In genomic region chr11:70399681-70400112, GRCh38 we compare ENCODE assay signal across 8 cellular contexts. TPM values are rescaled to one million over a fixed set of nuclear protein-coding genes. Genes with fewer than 3 reads are reported as not detected.
DNase-seq lines count a peak whose midpoint lies in the region; ATAC-seq and FAIRE-seq lines count a peak whose summit lies in the region.

No MANE protein-coding gene starts in this region.

- H3K4me3 ChIP-seq in mucosa of stomach (ENCODE audit: low read length), result peak overlapping the region; percentile 79

- H3K9me3 ChIP-seq in mucosa of stomach (ENCODE audit: control insufficient read depth, low read length), result no peaks in the 10 kb centered on the region

- no peaks in the 10 kb centered on the region for H3K27me3 ChIP-seq in mucosa of stomach (ENCODE audit: control insufficient read depth, insufficient read depth, low read length)

- peak overlapping the region; percentile 88 for H3K9ac ChIP-seq in mucosa of stomach (ENCODE audit: low read length)

- DNase-seq in H4 (ENCODE audit: low spot score) (peak; percentile 84), SW480 (ENCODE audit: low spot score) (peak; percentile 17), fibroblast of gingiva (ENCODE audit: low read depth) (peak; percentile 90), urothelium cell line (ENCODE audit: low spot score) (peak; percentile 94), NCI-H446 treated with DMSO at 0.1 percent for 48 hours (lab: John Stamatoyannopoulos, UW) (no peak)
- DNase-seq in stimulated activated CD8-positive, alpha-beta memory T cell treated with anti-CD3 and anti-CD28 coated beads, Interleukin-4, amount 100 ng/mL, for 48 hours, result no peak

- no peak for FAIRE-seq in urothelium cell line (lab: Jason Lieb, UNC)

- no peak for ATAC-seq in GM21576 (IDR thresholded peaks at IDR 0.05; ENCODE audit: unreplicated experiment)

- H3K4me1 ChIP-seq in mucosa of stomach (ENCODE audit: control insufficient read depth, insufficient read depth, low read length), result peaks cover 21% of the 10 kb centered on the region

- H3K36me3 ChIP-seq in mucosa of stomach (ENCODE audit: control insufficient read depth, insufficient read depth, low read length), result no peaks in the 10 kb centered on the region

RNA-seq across cellular contexts. Expression of gene CTTN, which starts 1.4 kb away (rescaled TPM):
- total RNA-seq in H4 (2014; rRNA removed; shearing (Covaris generic)), result 118 and 177 TPM in 2 replicates

Comparison
In these comparisons a context has a peak if more than half of its experiments do, and no peak if none do; other contexts are left out.
1. DNase-seq: peak in H4 (single experiment), SW480 (single experiment), fibroblast of gingiva (single experiment) and urothelium cell line (single experiment); none in stimulated activated CD8-positive, alpha-beta memory T cell treated with anti-CD3 and anti-CD28 coated beads, Interleukin-4, amount 100 ng/mL, for 48 hours (single experiment) and NCI-H446 treated with DMSO at 0.1 percent for 48 hours (single experiment).